ENCODE assay signal across 3 cellular contexts in the genomic region with DNA sequence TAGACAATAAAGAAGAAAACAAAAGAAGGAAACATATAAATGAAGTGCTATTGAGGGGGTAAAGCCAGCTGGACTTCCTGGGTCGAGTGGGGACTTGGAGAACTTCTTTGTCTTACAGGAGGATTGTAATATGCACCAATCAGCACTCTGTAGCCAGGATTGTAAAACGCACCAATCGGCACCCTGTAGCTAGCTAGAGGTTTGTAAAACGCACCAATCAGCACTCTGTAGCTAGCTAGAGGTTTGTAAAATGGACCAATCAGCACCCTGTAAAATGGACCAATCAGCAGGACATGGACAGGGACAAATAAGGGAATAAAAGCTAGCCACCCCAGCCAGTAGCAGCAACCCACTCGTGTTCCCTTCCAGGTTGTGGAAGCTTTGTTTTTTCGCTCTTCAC. TPM values are rescaled to one million over a fixed set of nuclear protein-coding genes. Genes with fewer than 3 reads are reported as not detected.
"Had no signal": no experiment of that assay in that cellular context is flagged by ENCODE, and none has a peak within 500 bp of the region (broad histone marks: within the 10 kb centered on the region; RNA-seq: fewer than 3 reads in every experiment).

No MANE protein-coding gene starts in this region.

RNA-seq across cellular contexts. Expression of a gene that starts 54.6 kb away (rescaled TPM):
- total RNA-seq: endothelial cell of umbilical vein, mesenteric fat pad, myocyte had no signal
